ENCODE assay signal across 16 cellular contexts in the genomic region with DNA sequence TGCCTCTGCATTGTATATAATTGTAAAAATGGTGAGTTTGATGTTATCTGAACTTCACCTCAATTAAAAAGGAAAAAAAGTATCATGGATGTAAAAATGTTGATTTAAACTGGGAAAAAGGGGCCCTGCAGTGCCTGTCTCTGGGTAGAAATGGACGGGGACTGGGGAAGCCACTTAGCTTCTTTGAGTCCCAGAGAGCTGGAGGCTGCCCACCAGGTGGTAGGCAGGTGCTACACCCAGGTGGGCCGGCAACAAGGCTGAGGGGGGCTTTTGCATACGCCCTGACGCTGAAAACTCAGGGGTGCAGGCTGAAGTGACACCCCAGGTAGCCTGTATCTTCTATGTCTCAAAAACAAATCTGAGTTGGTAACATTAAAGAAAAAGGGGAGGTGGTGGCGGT.
A peak's percentile ranks its signal among the peaks of the same experiment; 100 is the strongest.
DNase-seq lines count a peak whose midpoint lies in the region; TF ChIP-seq lines count a peak whose summit lies in the region.
"Had no signal": no experiment of that assay in that cellular context is flagged by ENCODE, and none has a peak within 500 bp of the region (broad histone marks: within the 10 kb centered on the region; RNA-seq: fewer than 3 reads in every experiment).

No MANE protein-coding gene starts in this region.

- H3K27ac ChIP-seq in mammary epithelial cell (ENCODE audit: insufficient read depth, low read depth, low read length) (no peak overlapping the region), RWPE1 (peak overlapping the region; percentile 89)
- H3K27ac ChIP-seq: C4-2B had no signal

- POLR2A ChIA-PET in MCF 10A (lab: Yijun Ruan, JAX) = no interaction called here
- POLR2A ChIA-PET in RWPE1 (lab: Yijun Ruan, JAX; ENCODE audit: low non-redundant PET) = no interaction called here

- intact Hi-C loops in MCF 10A (cut with micrococcal nuclease) = no loop called here
- intact Hi-C loops in mammary epithelial cell (cut with micrococcal nuclease) = loop anchor here (10.0 kb wide), 1 partner anchor 1258 kb away; the partner anchor contains the start of gene ARFGEF2

- H3K4me1 Mint-ChIP-seq in MCF 10A (ENCODE audit: insufficient read depth, unreplicated experiment) = peaks cover 14% of the 10 kb centered on the region
- H3K4me1 Mint-ChIP-seq in nephron progenitor cell = peaks cover 24% of the 10 kb centered on the region

- in situ Hi-C loops in mammary epithelial cell (cut with MboI; ENCODE audit: low sequenced_read_pairs in 2 of 2) = no loop called here
- in situ Hi-C loops in HAP-1 (cut with MboI; ENCODE audit: low sequenced_read_pairs) = no loop called here

- CTCF ChIA-PET in MCF 10A (lab: Yijun Ruan, JAX) = interaction anchor here (0.7 to 2.9 kb wide), 3 partner anchors 169 to 953 kb away, joined by 3 to 11 read pairs (median 5); no protein-coding TSS in a partner anchor
- CTCF ChIA-PET in mammary epithelial cell (lab: Charles Lee; ENCODE audit: low non-redundant PET) = no interaction called here
- CTCF ChIA-PET in RWPE1 (lab: Yijun Ruan, JAX) = interaction anchor here (1.0 kb wide), 1 partner anchor 11 kb away, joined by 6 read pairs; no protein-coding TSS in a partner anchor

- H3K36me3 ChIP-seq in mammary epithelial cell (ENCODE audit: insufficient read depth, low read length) (peaks cover 5% of the 10 kb centered on the region), HAP-1 (replicated peaks) (no peaks in the 10 kb centered on the region)

- no peak overlapping the region for H3K4me3 Mint-ChIP-seq in MCF 10A (ENCODE audit: unreplicated experiment)
- no peak overlapping the region for H3K4me3 Mint-ChIP-seq in nephron progenitor cell

- no peak overlapping the region for H2AFZ ChIP-seq in mammary epithelial cell (ENCODE audit: low read depth, low read length)

- H3K9me3 ChIP-seq in mammary epithelial cell (replicated peaks; ENCODE audit: insufficient read depth, low read length) = no peaks in the 10 kb centered on the region
- no peaks in the 10 kb centered on the region for H3K9me3 ChIP-seq in HAP-1

- dilution Hi-C loops in mammary epithelial cell (cut with HindIII; ENCODE audit: low sequenced_read_pairs) = no loop called here

- H3K27me3 ChIP-seq in mammary epithelial cell (ENCODE audit: insufficient read depth, low read length) = no peaks in the 10 kb centered on the region
- H3K27me3 ChIP-seq in HAP-1 (ENCODE audit: low read depth) = no peaks in the 10 kb centered on the region

- H3K79me2 ChIP-seq in mammary epithelial cell (ENCODE audit: insufficient read depth, low read length) = no peaks in the 10 kb centered on the region

- H3K9me3 Mint-ChIP-seq in MCF 10A (ENCODE audit: unreplicated experiment) (no peaks in the 10 kb centered on the region), nephron progenitor cell (no peaks in the 10 kb centered on the region)

- no TSS peak for BruUV-seq in MCF 10A (replicated peaks; lab: Mats Ljungman, UMichigan)
- no TSS peak for BruUV-seq in mammary epithelial cell (replicated peaks; lab: Mats Ljungman, UMichigan)

- H3K4me1 ChIP-seq in mammary epithelial cell (ENCODE audit: insufficient read depth, low read length) = peaks cover 24% of the 10 kb centered on the region
- no peaks in the 10 kb centered on the region for H3K4me1 ChIP-seq in HAP-1

- no peak overlapping the region for H3K4me3 ChIP-seq in mammary epithelial cell (replicated peaks in 1 of 3; ENCODE audit: insufficient read depth in 1 of 3, low read depth in 2 of 3, low read length in 3 of 3)
- no peak overlapping the region for H3K4me3 ChIP-seq in HAP-1

- no peak for DNase-seq in MCF 10A (ENCODE audit: unreplicated experiment)
- no peak for DNase-seq in mammary epithelial cell
- DNase-seq in RWPE1 (ENCODE audit: low spot score) = no peak
- no peak for DNase-seq in nephron progenitor cell
- DNase-seq in stimulated activated CD4-positive, alpha-beta T cell treated with anti-CD3 and anti-CD28 coated beads, Interleukin-4, amount 100 ng/mL, for 4 hours = no peak
- no peak for DNase-seq in HAP-1 (ENCODE audit: low spot score in 2 of 2)
- DNase-seq in NCI-H1105 treated with DMSO at 0.1 percent for 48 hours (lab: John Stamatoyannopoulos, UW) = no peak
- DNase-seq: DMS 273 treated with DMSO at 0.1 percent for 48 hours, GDM1, HCEC 1CT, IMR-90, Karpas-422, NCI-H1105, NCI-H1694, NCI-H2081 treated with DMSO at 0.1 percent for 48 hours had no signal

- H3K36me3 Mint-ChIP-seq in MCF 10A (ENCODE audit: insufficient read depth, unreplicated experiment) = peaks cover 77% of the 10 kb centered on the region
- H3K36me3 Mint-ChIP-seq in nephron progenitor cell (ENCODE audit: low read depth) = peaks cover 36% of the 10 kb centered on the region

- no peak overlapping the region for H3K4me2 ChIP-seq in mammary epithelial cell (ENCODE audit: insufficient read depth, low read depth, low read length)

- H3K27me3 Mint-ChIP-seq in MCF 10A (ENCODE audit: insufficient read depth, unreplicated experiment) (no peaks in the 10 kb centered on the region), nephron progenitor cell (ENCODE audit: low read depth, poor library complexity) (peaks cover 5% of the 10 kb centered on the region)

- H3K27ac Mint-ChIP-seq in MCF 10A (ENCODE audit: low read depth, unreplicated experiment) = peak overlapping the region; percentile 82
- H3K27ac Mint-ChIP-seq in nephron progenitor cell = peak overlapping the region; percentile 57

- WGBS in mammary epithelial cell (ENCODE audit: low coverage, missing lambda C conversion rate) = 92% methylated on average over 5 of the region's 5 CpGs

- no peaks in the 10 kb centered on the region for H4K20me1 ChIP-seq in mammary epithelial cell (ENCODE audit: insufficient read depth, low read length)

- TF ChIP-seq CTCF in MCF 10A (IDR thresholded peaks at IDR 0.05; ENCODE audit: unreplicated experiment) (no peak), mammary epithelial cell (conservative IDR thresholded peaks at IDR 0.05 in 1 of 2, IDR thresholded peaks at IDR 0.05 in 1 of 2; ENCODE audit: extremely low read depth in 1 of 2, insufficient read depth in 1 of 2, low read depth in 1 of 2, low read length in 2 of 2) (no peak), RWPE1 (conservative IDR thresholded peaks at IDR 0.05; ENCODE audit: low read depth) (no peak), nephron progenitor cell (IDR thresholded peaks at IDR 0.05) (no peak)

- no peak overlapping the region for H3K9ac ChIP-seq in mammary epithelial cell (ENCODE audit: insufficient read depth, low read length)
